2 cellular contexts compared by ENCODE assay signal in the genomic region with DNA sequence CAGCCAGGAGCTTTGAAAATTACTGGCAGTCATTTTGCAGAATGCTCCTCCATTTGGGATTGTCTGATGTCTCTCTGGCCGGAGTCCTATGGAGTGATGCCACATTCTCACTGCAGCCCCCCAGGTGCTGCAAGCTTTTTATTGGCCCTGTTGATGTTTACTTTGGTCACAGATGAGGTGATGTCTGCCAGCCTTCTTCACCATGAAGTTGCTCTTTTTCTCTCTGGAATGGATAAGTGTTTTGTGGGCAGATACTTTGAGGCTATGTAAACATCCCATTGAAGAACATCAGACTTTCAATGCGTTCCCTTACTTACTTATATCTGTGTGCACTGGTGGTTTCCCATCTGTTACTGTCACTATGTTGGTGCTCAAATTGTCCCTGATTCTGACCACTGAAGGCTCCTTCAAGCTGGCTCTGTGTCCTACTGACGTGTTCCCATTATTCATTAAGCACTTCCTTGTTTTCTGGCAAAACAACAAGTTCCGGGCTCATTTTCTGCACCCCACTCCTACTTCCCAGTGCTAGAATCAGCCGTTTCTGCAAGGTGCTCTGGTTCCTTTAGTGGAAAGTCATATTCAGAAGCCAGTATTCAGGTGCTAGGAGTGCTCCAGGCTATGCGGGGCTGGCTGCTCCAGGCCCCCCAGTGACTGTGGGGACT.
TF ChIP-seq lines count a peak whose summit lies in the region.

No MANE protein-coding gene starts in this region.

TF ChIP-seq in HepG2, 621 proteins besides CTCF, POLR2A, EP300 and RAD21:
- no peak for TF ChIP-seq KAT7 (CRISPR knock-in tag; IDR thresholded peaks at IDR 0.05; ENCODE audit: borderline replicate concordance)
- no peak for TF ChIP-seq ZNF296 (CRISPR knock-in tag; conservative IDR thresholded peaks at IDR 0.05)
- TF ChIP-seq, protein P1, sequence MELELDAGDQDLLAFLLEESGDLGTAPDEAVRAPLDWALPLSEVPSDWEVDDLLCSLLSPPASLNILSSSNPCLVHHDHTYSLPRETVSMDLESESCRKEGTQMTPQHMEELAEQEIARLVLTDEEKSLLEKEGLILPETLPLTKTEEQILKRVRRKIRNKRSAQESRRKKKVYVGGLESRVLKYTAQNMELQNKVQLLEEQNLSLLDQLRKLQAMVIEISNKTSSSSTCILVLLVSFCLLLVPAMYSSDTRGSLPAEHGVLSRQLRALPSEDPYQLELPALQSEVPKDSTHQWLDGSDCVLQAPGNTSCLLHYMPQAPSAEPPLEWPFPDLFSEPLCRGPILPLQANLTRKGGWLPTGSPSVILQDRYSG (CRISPR knock-in tag; IDR thresholded peaks at IDR 0.05) = no peak
- no peak for TF ChIP-seq ZNF781 (CRISPR knock-in tag; IDR thresholded peaks at IDR 0.05; ENCODE audit: borderline replicate concordance, not compliant biosample characterization)
- TF ChIP-seq MEF2D (CRISPR knock-in tag; IDR thresholded peaks at IDR 0.05) = no peak

TF ChIP-seq in GM12891, 5 proteins besides CTCF, POLR2A, EP300 and RAD21:
- no peak for TF ChIP-seq SPI1 (IDR thresholded peaks at IDR 0.05; ENCODE audit: low read depth, low read length)
- TF ChIP-seq POLR2AphosphoS5 (IDR thresholded peaks at IDR 0.05; ENCODE audit: low read depth, low read length) = no peak
- no peak for TF ChIP-seq TAF1 (IDR thresholded peaks at IDR 0.05; ENCODE audit: low read depth, low read length)
- no peak for TF ChIP-seq PAX5 (IDR thresholded peaks at IDR 0.05; ENCODE audit: insufficient read depth, low read length, severe bottlenecking)
- no peak for TF ChIP-seq POU2F2 (IDR thresholded peaks at IDR 0.05; ENCODE audit: low read depth, low read length)
